In the genomic region with DNA sequence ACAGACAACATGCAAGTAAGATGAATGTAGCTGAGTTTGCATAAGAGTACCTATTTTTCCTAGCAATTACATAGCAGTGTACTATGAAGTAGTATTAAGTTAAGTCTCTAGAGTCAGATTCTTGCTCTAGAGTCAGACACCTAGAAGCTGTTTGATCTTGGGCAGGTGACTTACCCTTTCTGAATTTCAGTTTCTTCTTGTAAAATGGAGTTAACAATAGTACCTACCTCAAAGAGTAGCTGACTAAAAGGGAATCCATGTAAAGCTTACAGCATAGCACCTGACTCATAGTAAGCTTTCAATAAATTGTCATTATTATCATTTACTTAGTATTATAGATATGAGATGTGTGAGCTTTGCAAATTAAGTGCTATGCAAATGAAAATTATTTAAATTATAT, we compare ENCODE assay signal across 11 cellular contexts.
"Had no signal": no experiment of that assay in that cellular context is flagged by ENCODE, and none has a peak within 500 bp of the region (broad histone marks: within the 10 kb centered on the region; RNA-seq: fewer than 3 reads in every experiment).

No MANE protein-coding gene starts in this region.

- H3K36me3 ChIP-seq: ovary, thyroid gland had no signal

- H3K4me3 Mint-ChIP-seq: activated B cell treated with CpG ODN at 0.5 μM for 24 hours; activated naive CD8-positive, alpha-beta T cell treated with anti-CD3 and anti-CD28 coated beads, Interleukin-2, amount 10 ng/mL, durations not matched to agents 7 days and 5 days had no signal

- H3K27me3 ChIP-seq: ovary, thyroid gland had no signal

- DNase-seq: activated B cell treated with CpG ODN at 0.5 μM for 24 hours; activated CD4-positive, alpha-beta T cell treated with anti-CD3 and anti-CD28 coated beads, Interleukin-2, amount 50 U/mL, for 4 hours; activated naive CD8-positive, alpha-beta T cell treated with anti-CD3 and anti-CD28 coated beads, Interleukin-2, amount 10 ng/mL, durations not matched to agents 7 days and 5 days; hypothalamus; kidney glomerular epithelial cell; ovary; retina; stimulated activated CD4-positive, alpha-beta T cell treated with anti-CD3 and anti-CD28 coated beads, Interleukin-4, amount 100 ng/mL, for 1 hour; thyroid gland had no signal

- H3K4me3 ChIP-seq: ovary, thyroid gland had no signal

- H3K27ac ChIP-seq: ovary, thyroid gland had no signal

- H3K9me3 ChIP-seq: ovary, thyroid gland had no signal

- H3K36me3 Mint-ChIP-seq: activated naive CD8-positive, alpha-beta T cell treated with anti-CD3 and anti-CD28 coated beads, Interleukin-2, amount 10 ng/mL, durations not matched to agents 7 days and 5 days had no signal

- H3K9me3 Mint-ChIP-seq: activated B cell treated with CpG ODN at 0.5 μM for 24 hours; activated naive CD8-positive, alpha-beta T cell treated with anti-CD3 and anti-CD28 coated beads, Interleukin-2, amount 10 ng/mL, durations not matched to agents 7 days and 5 days; activated T-helper 2 cell treated with anti-CD3 and anti-CD28 coated beads, Interferon-gamma antibody, Interleukin-2, Interleukin-4, amounts not matched to agents 10 μg/mL and 5 μg/mL and 100 μg/mL, durations not matched to agents 14 hours and 24 hours and 36 hours had no signal

- H3K27me3 Mint-ChIP-seq: activated B cell treated with CpG ODN at 0.5 μM for 24 hours; activated naive CD8-positive, alpha-beta T cell treated with anti-CD3 and anti-CD28 coated beads, Interleukin-2, amount 10 ng/mL, durations not matched to agents 7 days and 5 days had no signal

- H3K27ac Mint-ChIP-seq: activated B cell treated with CpG ODN at 0.5 μM for 24 hours; activated naive CD8-positive, alpha-beta T cell treated with anti-CD3 and anti-CD28 coated beads, Interleukin-2, amount 10 ng/mL, durations not matched to agents 7 days and 5 days; activated T-helper 2 cell treated with anti-CD3 and anti-CD28 coated beads, Interferon-gamma antibody, Interleukin-2, Interleukin-4, amounts not matched to agents 10 μg/mL and 5 μg/mL and 100 μg/mL, durations not matched to agents 14 hours and 24 hours and 36 hours had no signal

- ATAC-seq: esophagus mucosa had no signal
